13 cellular contexts compared by ENCODE assay signal in genomic region chr5:78405820-78406750, GRCh38. TPM values are rescaled to one million over a fixed set of nuclear protein-coding genes. Genes with fewer than 3 reads are reported as not detected.
DNase-seq lines count a peak whose midpoint lies in the region; ATAC-seq, FAIRE-seq and TF ChIP-seq lines count a peak whose summit lies in the region.
"Had no signal": no experiment of that assay in that cellular context is flagged by ENCODE, and none has a peak within 500 bp of the region (broad histone marks: within the 10 kb centered on the region; RNA-seq: fewer than 3 reads in every experiment).

No MANE protein-coding gene starts in this region.

- no peaks in the 10 kb centered on the region for H3K4me1 ChIP-seq in breast epithelium
- H3K4me1 ChIP-seq in testis = no peaks in the 10 kb centered on the region
- H3K4me1 ChIP-seq in small intestine (ENCODE audit: control insufficient read depth in 2 of 2, insufficient read depth in 1 of 2, low read depth in 1 of 2, low read length in 1 of 2) = no peaks in the 10 kb centered on the region

- peaks cover 20% of the 10 kb centered on the region for H3K4me1 Mint-ChIP-seq in MCF 10A (ENCODE audit: insufficient read depth, unreplicated experiment)

- CTCF ChIA-PET in MCF 10A (lab: Yijun Ruan, JAX) = interaction anchor here (1.0 kb wide), 1 partner anchor 62 kb away, joined by 4 read pairs; no protein-coding TSS in a partner anchor

- no peak overlapping the region for H3K27ac Mint-ChIP-seq in MCF 10A (ENCODE audit: low read depth, unreplicated experiment)
- H3K27ac Mint-ChIP-seq: immature natural killer cell had no signal

- H3K4me3 ChIP-seq in breast epithelium = no peak overlapping the region
- no peak overlapping the region for H3K4me3 ChIP-seq in testis
- no peak overlapping the region for H3K4me3 ChIP-seq in small intestine (ENCODE audit: low read depth in 1 of 2, low read length in 2 of 2)
- H3K4me3 ChIP-seq: skin epidermis had no signal

- H3K27ac ChIP-seq in breast epithelium (no peak overlapping the region), testis (no peak overlapping the region), small intestine (ENCODE audit: low read depth in 1 of 2, low read length in 1 of 2) (no peak overlapping the region)
- H3K27ac ChIP-seq: skin epidermis had no signal

- no peak overlapping the region for H3K4me3 Mint-ChIP-seq in MCF 10A (ENCODE audit: unreplicated experiment)
- H3K4me3 Mint-ChIP-seq: immature natural killer cell had no signal

- intact Hi-C loops in MCF 10A (cut with micrococcal nuclease) (no loop called here), breast epithelium (cut with DNase I; ENCODE audit: low total_unique reads) (no loop called here), testis (cut with DNase I; ENCODE audit: low total_unique reads) (no loop called here)

- H3K27me3 ChIP-seq in breast epithelium = no peaks in the 10 kb centered on the region
- H3K27me3 ChIP-seq in testis = no peaks in the 10 kb centered on the region
- no peaks in the 10 kb centered on the region for H3K27me3 ChIP-seq in small intestine (ENCODE audit: control insufficient read depth in 2 of 2, insufficient read depth in 2 of 2, low read length in 2 of 2)

- no TSS peak for BruUV-seq in MCF 10A (replicated peaks; lab: Mats Ljungman, UMichigan)

- no peaks in the 10 kb centered on the region for H3K36me3 Mint-ChIP-seq in MCF 10A (ENCODE audit: insufficient read depth, unreplicated experiment)

- 60 to 61% methylated on average over 5 of the region's 5 CpGs for WGBS in testis, 2 donors
- WGBS in small intestine, 3 donors = 59 to 64% (median 59%) methylated on average over 5 of the region's 5 CpGs

- no peak for TF ChIP-seq CTCF in MCF 10A (IDR thresholded peaks at IDR 0.05; ENCODE audit: unreplicated experiment)
- TF ChIP-seq CTCF in breast epithelium (IDR thresholded peaks at IDR 0.05) = no peak
- TF ChIP-seq CTCF in testis (IDR thresholded peaks at IDR 0.05) = no peak

- POLR2A ChIA-PET in MCF 10A (lab: Yijun Ruan, JAX) = interaction anchor here (0.7 to 1.0 kb wide), 2 partner anchors 9 to 78 kb away, joined by 4 read pairs; no protein-coding TSS in a partner anchor

- FAIRE-seq in small intestine (lab: Jason Lieb, UNC) = no peak

- TF ChIP-seq POLR2A in breast epithelium (IDR thresholded peaks at IDR 0.05) (no peak), testis (IDR thresholded peaks at IDR 0.05) (no peak)

- H3K9me3 ChIP-seq in breast epithelium = no peaks in the 10 kb centered on the region
- H3K9me3 ChIP-seq in testis = no peaks in the 10 kb centered on the region
- H3K9me3 ChIP-seq in small intestine (ENCODE audit: control insufficient read depth, low read depth) = no peaks in the 10 kb centered on the region

- H3K36me3 ChIP-seq in breast epithelium (no peaks in the 10 kb centered on the region), testis (ENCODE audit: low read depth, missing control alignments) (no peaks in the 10 kb centered on the region), small intestine (ENCODE audit: control insufficient read depth in 2 of 2, insufficient read depth in 2 of 2, low read length in 2 of 2) (peaks cover 0 to 3% of the 10 kb centered on the region in 2 donors)

- no peak for ATAC-seq in HG03108 (IDR thresholded peaks at IDR 0.05; ENCODE audit: unreplicated experiment)

- DNase-seq in MCF 10A (ENCODE audit: unreplicated experiment) (peak; percentile 35), breast epithelium (ENCODE audit: low spot score in 2 of 2) (no peak), M059J (ENCODE audit: low read depth) (peak; percentile 70), fibroblast of gingiva (ENCODE audit: low read depth) (peak; percentile 8), testis (no peak), small intestine (no peak), cerebellum (ENCODE audit: low spot score) (no peak)
- DNase-seq: aorta, C1 segment of cervical spinal cord, immature natural killer cell, substantia nigra had no signal

- no peaks in the 10 kb centered on the region for H3K27me3 Mint-ChIP-seq in MCF 10A (ENCODE audit: insufficient read depth, unreplicated experiment)

- H3K9me3 Mint-ChIP-seq in MCF 10A (ENCODE audit: unreplicated experiment) = no peaks in the 10 kb centered on the region
- H3K9me3 Mint-ChIP-seq: immature natural killer cell had no signal

RNA-seq across cellular contexts. Expression of gene SCAMP1, which starts 45.7 kb away (rescaled TPM):
- 26.1 and 29.3 TPM in 2 replicates for total RNA-seq in MCF 10A (2022)
- total RNA-seq in breast epithelium = 10 to 100 TPM; 31.2 to 52.0 (median 31.8) TPM
- 41.3 and 43.6 TPM in 2 replicates for total RNA-seq in M059J (2014; rRNA removed; shearing (Covaris generic))
- 10 to 100 TPM; 28.3 to 35.9 TPM for total RNA-seq in testis
- polyA plus RNA-seq in testis (ENCODE audit: insufficient read depth, low read depth, low replicate concordance) = 22.5 TPM
- 10 to 100 TPM in 1 of 3 donors, 1 to 10 TPM in 2; 3.5 to 10.3 (median 5.1) TPM for polyA plus RNA-seq in small intestine
- 187 TPM for total RNA-seq in cerebellum

Comparison
In these comparisons a context has a peak if more than half of its experiments do, and no peak if none do; other contexts are left out.
1. DNase-seq: peak in MCF 10A (single experiment), M059J (single experiment) and fibroblast of gingiva (single experiment); none in breast epithelium (0 of 2), testis (single experiment), small intestine (single experiment) and cerebellum (single experiment).